23 cellular contexts compared by ENCODE assay signal in the genomic region with DNA sequence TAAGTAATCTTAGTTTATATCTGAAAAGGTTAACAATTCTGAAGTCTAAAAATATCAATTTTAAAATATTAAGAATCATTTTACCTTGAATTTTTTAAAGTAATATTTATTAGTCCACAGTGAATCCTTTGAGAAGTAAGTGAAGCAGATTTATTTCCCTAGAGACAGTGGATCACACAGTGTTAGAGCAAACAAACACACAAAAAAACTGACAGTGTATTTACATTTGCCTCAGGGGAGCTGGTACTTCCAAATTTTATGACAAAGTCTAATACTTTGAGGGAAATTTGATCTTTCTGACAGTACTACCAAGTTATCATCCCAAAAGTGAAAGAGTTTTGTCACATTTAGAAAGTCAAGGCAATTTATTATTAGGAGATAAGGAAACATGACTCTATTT.
A peak's percentile ranks its signal among the peaks of the same experiment; 100 is the strongest.
DNase-seq lines count a peak whose midpoint lies in the region; ATAC-seq, FAIRE-seq and TF ChIP-seq lines count a peak whose summit lies in the region.
"Had no signal": no experiment of that assay in that cellular context is flagged by ENCODE, and none has a peak within 500 bp of the region (broad histone marks: within the 10 kb centered on the region; RNA-seq: fewer than 3 reads in every experiment).

No MANE protein-coding gene starts in this region.

- no peak for ATAC-seq in heart right ventricle
- ATAC-seq: HCT116, T-cell had no signal

- H3K4me1 ChIP-seq in kidney (ENCODE audit: control insufficient read depth in 1 of 2, insufficient read depth in 1 of 2, low read depth in 1 of 2, low read length in 2 of 2), result no peaks in the 10 kb centered on the region
- H3K4me1 ChIP-seq in heart right ventricle, result no peaks in the 10 kb centered on the region
- H3K4me1 ChIP-seq: BLaER1 treated with 17β-estradiol and CSF1 and Interleukin-3, amounts not matched to agents 10 nM and 100 nM had no signal

- no peaks in the 10 kb centered on the region for H3K36me3 ChIP-seq in kidney (ENCODE audit: control insufficient read depth in 1 of 2, insufficient read depth in 2 of 2, low read length in 2 of 2)
- H3K36me3 ChIP-seq in heart right ventricle, result no peaks in the 10 kb centered on the region
- H3K36me3 ChIP-seq: BLaER1 treated with 17β-estradiol and CSF1 and Interleukin-3, amounts not matched to agents 10 nM and 100 nM had no signal

- H3K9me3 Mint-ChIP-seq in glutamatergic neuron (ENCODE audit: unreplicated experiment), result no peaks in the 10 kb centered on the region

- DNase-seq in NCI-H2081 (lab: John Stamatoyannopoulos, UW), result peak; percentile 32 to 59
- no peak for DNase-seq in NCI-H2081 treated with DMSO at 0.1 percent for 48 hours (lab: John Stamatoyannopoulos, UW)
- peak; percentile 59 for DNase-seq in LNCaP clone FGC (ENCODE audit: low read depth)
- peak; percentile 87 for DNase-seq in NCI-H69 (lab: John Stamatoyannopoulos, UW)
- no peak for DNase-seq in kidney
- DNase-seq in glutamatergic neuron, result no peak
- no peak for DNase-seq in heart right ventricle
- DNase-seq: AML-193; CD4-positive, alpha-beta T cell; DND-41; IMR-90; KG1; MM.1S; NCI-H1694 treated with DMSO at 0.1 percent for 48 hours; NCI-H2107; NCI-H226; NCI-H526 treated with DMSO at 0.1 percent for 48 hours; T-cell had no signal

- TF ChIP-seq CTCF in LNCaP clone FGC (IDR thresholded peaks at IDR 0.05; ENCODE audit: control insufficient read depth, extremely low read depth, insufficient read depth) (no peak), kidney (IDR thresholded peaks at IDR 0.05; ENCODE audit: borderline replicate concordance, extremely low read depth, insufficient read depth) (no peak), glutamatergic neuron (IDR thresholded peaks at IDR 0.05; ENCODE audit: partially characterized antibody, unreplicated experiment) (no peak), heart right ventricle (IDR thresholded peaks at IDR 0.05) (no peak)

- no peak overlapping the region for H3K27ac ChIP-seq in kidney (ENCODE audit: low read depth in 2 of 2, low read length in 2 of 2)
- H3K27ac ChIP-seq in heart right ventricle, result no peak overlapping the region
- H3K27ac ChIP-seq: BLaER1 treated with 17β-estradiol and CSF1 and Interleukin-3, amounts not matched to agents 10 nM and 100 nM; RWPE1 had no signal

- no peak overlapping the region for H3K9ac ChIP-seq in kidney (ENCODE audit: low read length in 2 of 2)
- H3K9ac ChIP-seq: BLaER1 treated with 17β-estradiol and CSF1 and Interleukin-3, amounts not matched to agents 10 nM and 100 nM had no signal

- H3K4me3 ChIP-seq in LNCaP clone FGC (ENCODE audit: low read depth, low read length) (no peak overlapping the region), kidney (ENCODE audit: low read length in 2 of 2) (no peak overlapping the region), heart right ventricle (no peak overlapping the region)
- H3K4me3 ChIP-seq: BLaER1 treated with 17β-estradiol and CSF1 and Interleukin-3, amounts not matched to agents 10 nM and 100 nM had no signal

- FAIRE-seq in kidney (lab: Jason Lieb, UNC), result peak; percentile 38
- FAIRE-seq: GM12892, GM19239 had no signal

- H3K27me3 Mint-ChIP-seq in glutamatergic neuron (ENCODE audit: unreplicated experiment), result no peaks in the 10 kb centered on the region
- H3K27me3 Mint-ChIP-seq: CD4-positive, alpha-beta T cell; T-cell had no signal

- intact Hi-C loops in kidney (cut with DNase I), result no loop called here
- intact Hi-C loops in heart right ventricle (cut with DNase I), result no loop called here

- no peak overlapping the region for H3K27ac Mint-ChIP-seq in glutamatergic neuron (ENCODE audit: unreplicated experiment)
- H3K27ac Mint-ChIP-seq: CD4-positive, alpha-beta T cell; T-cell had no signal

- H3K36me3 Mint-ChIP-seq in glutamatergic neuron (ENCODE audit: unreplicated experiment), result no peaks in the 10 kb centered on the region
- H3K36me3 Mint-ChIP-seq: T-cell had no signal

- no peak overlapping the region for H3K4me3 Mint-ChIP-seq in glutamatergic neuron (ENCODE audit: unreplicated experiment)
- H3K4me3 Mint-ChIP-seq: CD4-positive, alpha-beta T cell; T-cell had no signal

- no peaks in the 10 kb centered on the region for H3K27me3 ChIP-seq in heart right ventricle
- H3K27me3 ChIP-seq: BLaER1 treated with 17β-estradiol and CSF1 and Interleukin-3, amounts not matched to agents 10 nM and 100 nM had no signal

- H3K4me1 Mint-ChIP-seq in glutamatergic neuron (ENCODE audit: low read depth, unreplicated experiment), result peaks cover 2% of the 10 kb centered on the region
- H3K4me1 Mint-ChIP-seq: T-cell had no signal

- no peaks in the 10 kb centered on the region for H3K9me3 ChIP-seq in kidney (ENCODE audit: control insufficient read depth in 1 of 2, low read length in 2 of 2)
- H3K9me3 ChIP-seq in heart right ventricle, result no peaks in the 10 kb centered on the region
- H3K9me3 ChIP-seq: BLaER1 treated with 17β-estradiol and CSF1 and Interleukin-3, amounts not matched to agents 10 nM and 100 nM had no signal

Comparison
In these comparisons a context has a peak if more than half of its experiments do, and no peak if none do; other contexts are left out.
1. DNase-seq: peak in NCI-H2081 (2 of 2), LNCaP clone FGC (single experiment) and NCI-H69 (single experiment); none in NCI-H2081 treated with DMSO at 0.1 percent for 48 hours (single experiment), kidney (single experiment), glutamatergic neuron (single experiment) and heart right ventricle (0 of 2).